Comparison of ENCODE assay signal across 19 cellular contexts in the genomic region with DNA sequence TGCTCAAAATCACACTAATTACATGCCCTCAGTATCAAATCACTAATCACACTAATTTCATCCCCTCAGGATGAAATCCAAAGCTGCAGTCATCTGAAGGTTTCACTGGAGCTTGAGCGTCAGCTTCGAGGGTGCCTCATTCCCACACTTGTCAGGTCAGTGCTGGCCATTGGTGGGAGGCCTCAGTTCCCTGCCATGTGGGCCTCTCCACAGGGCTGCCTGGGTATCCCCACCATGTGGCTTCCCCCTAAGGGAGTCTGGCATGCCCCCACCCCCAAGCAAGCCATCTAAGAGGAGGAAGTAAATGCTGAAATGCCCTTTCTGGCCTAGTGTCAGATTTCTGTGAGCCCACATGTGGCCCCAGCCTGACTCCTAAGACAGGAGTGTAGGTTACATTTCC.
"Had no signal": no experiment of that assay in that cellular context is flagged by ENCODE, and none has a peak within 500 bp of the region (broad histone marks: within the 10 kb centered on the region; RNA-seq: fewer than 3 reads in every experiment).

No MANE protein-coding gene starts in this region.

- H3K27ac ChIP-seq: colonic mucosa, epithelial cell of prostate, left lung, prostate gland, transverse colon had no signal

- H3K27me3 Mint-ChIP-seq: activated CD4-positive, alpha-beta T cell treated with anti-CD3 and anti-CD28 coated beads for 36 hours had no signal

- DNase-seq: activated B cell treated with CpG ODN at 0.5 μM for 24 hours; activated CD4-positive, alpha-beta T cell treated with anti-CD3 and anti-CD28 coated beads for 36 hours; activated CD4-positive, alpha-beta T cell treated with anti-CD3 and anti-CD28 coated beads, Interleukin-2, amount 50 U/mL, for 48 hours; activated naive CD4-positive, alpha-beta T cell treated with Interleukin-2 at 50 U/mL for 16 hours; activated naive CD8-positive, alpha-beta T cell treated with anti-CD3 and anti-CD28 coated beads, Interleukin-2, amount 10 ng/mL, durations not matched to agents 7 days and 5 days; activated T-cell treated with anti-CD3 and anti-CD28 coated beads, Interleukin-2, amount 50 U/mL, for 24 hours; amygdala; colonic mucosa; stimulated activated CD4-positive, alpha-beta T cell treated with anti-CD3 and anti-CD28 coated beads, Interleukin-12 subunit alpha, Interleukin-12 subunit beta, amount 100 ng/mL, for 4 hours; stimulated activated CD4-positive, alpha-beta T cell treated with anti-CD3 and anti-CD28 coated beads, Interleukin-4, amount 100 ng/mL, for 4 hours; T1000; transverse colon had no signal

- H3K9me3 ChIP-seq: colonic mucosa, left lung, prostate gland, transverse colon had no signal

- H3K4me1 Mint-ChIP-seq: activated B cell treated with CpG ODN at 0.5 μM for 24 hours; activated CD4-positive, alpha-beta T cell treated with anti-CD3 and anti-CD28 coated beads for 36 hours; activated naive CD8-positive, alpha-beta T cell treated with anti-CD3 and anti-CD28 coated beads, Interleukin-2, amount 10 ng/mL, durations not matched to agents 7 days and 5 days; activated T-helper 17 cell treated with anti-CD3 and anti-CD28 coated beads, Interleukin-2, amount 50 U/mL, for 72 hours; naive thymus-derived CD4-positive, alpha-beta T cell had no signal

- H3K4me3 ChIP-seq: colonic mucosa, left lung, lung, prostate gland, transverse colon had no signal

- H3K36me3 Mint-ChIP-seq: activated naive CD8-positive, alpha-beta T cell treated with anti-CD3 and anti-CD28 coated beads, Interleukin-2, amount 10 ng/mL, durations not matched to agents 7 days and 5 days; naive thymus-derived CD4-positive, alpha-beta T cell had no signal

- H3K9me3 Mint-ChIP-seq: activated B cell treated with CpG ODN at 0.5 μM for 24 hours; activated naive CD8-positive, alpha-beta T cell treated with anti-CD3 and anti-CD28 coated beads, Interleukin-2, amount 10 ng/mL, durations not matched to agents 7 days and 5 days; activated T-cell treated with anti-CD3 and anti-CD28 coated beads, Interleukin-2, amount 50 U/mL, for 24 hours; activated T-helper 17 cell treated with anti-CD3 and anti-CD28 coated beads, Interleukin-2, amount 50 U/mL, for 72 hours; T-helper 1 cell treated with Interleukin-12 subunit alpha and Interleukin-12 subunit beta and Interleukin-4 antibody, amounts not matched to agents 30 μg/mL and 1 μg/mL, for 36 hours had no signal

- H3K36me3 ChIP-seq: colonic mucosa, left lung, prostate gland, transverse colon had no signal

- ATAC-seq: activated CD4-positive, alpha-beta T cell treated with anti-CD3 and anti-CD28 coated beads for 36 hours; activated T-helper 17 cell treated with anti-CD3 and anti-CD28 coated beads, Interleukin-2, amount 50 U/mL, for 72 hours; left lung; naive thymus-derived CD4-positive, alpha-beta T cell had no signal

- H3K27ac Mint-ChIP-seq: activated B cell treated with CpG ODN at 0.5 μM for 24 hours; activated CD4-positive, alpha-beta T cell treated with anti-CD3 and anti-CD28 coated beads for 36 hours; activated naive CD8-positive, alpha-beta T cell treated with anti-CD3 and anti-CD28 coated beads, Interleukin-2, amount 10 ng/mL, durations not matched to agents 7 days and 5 days; activated T-cell treated with anti-CD3 and anti-CD28 coated beads, Interleukin-2, amount 50 U/mL, for 24 hours; activated T-helper 17 cell treated with anti-CD3 and anti-CD28 coated beads, Interleukin-2, amount 50 U/mL, for 72 hours; naive thymus-derived CD4-positive, alpha-beta T cell; T-helper 1 cell treated with Interleukin-12 subunit alpha and Interleukin-12 subunit beta and Interleukin-4 antibody, amounts not matched to agents 30 μg/mL and 1 μg/mL, for 36 hours had no signal

- H3K4me3 Mint-ChIP-seq: activated B cell treated with CpG ODN at 0.5 μM for 24 hours; activated CD4-positive, alpha-beta T cell treated with anti-CD3 and anti-CD28 coated beads for 36 hours; activated naive CD8-positive, alpha-beta T cell treated with anti-CD3 and anti-CD28 coated beads, Interleukin-2, amount 10 ng/mL, durations not matched to agents 7 days and 5 days; activated T-cell treated with anti-CD3 and anti-CD28 coated beads, Interleukin-2, amount 50 U/mL, for 24 hours; activated T-helper 17 cell treated with anti-CD3 and anti-CD28 coated beads, Interleukin-2, amount 50 U/mL, for 72 hours; naive thymus-derived CD4-positive, alpha-beta T cell; T-helper 1 cell treated with Interleukin-12 subunit alpha and Interleukin-12 subunit beta and Interleukin-4 antibody, amounts not matched to agents 30 μg/mL and 1 μg/mL, for 36 hours had no signal

- H3K4me1 ChIP-seq: colonic mucosa, left lung, prostate gland, transverse colon had no signal

- H3K27me3 ChIP-seq: colonic mucosa, left lung, transverse colon had no signal
